7 cellular contexts compared by ENCODE assay signal in the genomic region with DNA sequence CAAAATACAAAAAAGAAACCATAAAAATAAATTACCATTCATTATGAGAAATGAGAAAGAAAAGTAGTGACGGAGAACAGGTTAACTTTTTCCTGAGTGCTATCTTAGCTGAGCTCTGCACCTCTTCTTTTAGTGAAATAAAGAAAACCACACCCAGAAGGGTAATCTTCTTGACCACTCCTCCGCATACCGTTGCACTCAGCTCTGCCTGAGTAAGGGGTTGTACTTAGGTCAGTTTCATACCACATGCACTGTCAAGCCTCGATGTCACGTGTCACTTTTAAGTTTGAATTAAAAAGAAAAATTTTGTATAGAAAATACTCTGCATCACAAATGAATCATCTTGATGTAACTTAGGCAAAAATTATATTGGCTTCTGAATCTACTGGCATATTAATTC. TPM values are rescaled to one million over a fixed set of nuclear protein-coding genes. Genes with fewer than 3 reads are reported as not detected.
DNase-seq lines count a peak whose midpoint lies in the region; ATAC-seq, FAIRE-seq and TF ChIP-seq lines count a peak whose summit lies in the region.

No MANE protein-coding gene starts in this region.

- H3K27ac ChIP-seq in H1 (ENCODE audit: low read depth, low read length), result no peak overlapping the region
- no peak overlapping the region for H3K27ac ChIP-seq in trophoblast cell (ENCODE audit: low read depth, low read length)

- H4K8ac ChIP-seq in H1 (ENCODE audit: extremely low read depth, insufficient read depth, low read length) (no peak overlapping the region), trophoblast cell (ENCODE audit: low read depth, low read length) (no peak overlapping the region)

- H3K9me3 ChIP-seq in H1 (ENCODE audit: insufficient read depth in 2 of 2, low read depth in 1 of 2, low read length in 1 of 2) (peaks cover 2 to 7% of the 10 kb centered on the region in 2 experiments; a peak in 3 of 4 replicates), trophoblast cell (ENCODE audit: insufficient read depth, low read depth, low read length) (peaks cover 2% of the 10 kb centered on the region)

- H3K23ac ChIP-seq in H1 (ENCODE audit: insufficient read length) (no peak overlapping the region), trophoblast cell (ENCODE audit: low read length) (no peak overlapping the region)

- H2AK5ac ChIP-seq in H1 (ENCODE audit: low read depth, low read length), result no peak overlapping the region
- no peak overlapping the region for H2AK5ac ChIP-seq in trophoblast cell (ENCODE audit: low read length)

- H4K91ac ChIP-seq in H1 (replicated peaks; ENCODE audit: insufficient read length, low read length), result no peak overlapping the region
- H4K91ac ChIP-seq in trophoblast cell (ENCODE audit: low read depth, low read length), result no peak overlapping the region

- H2AFZ ChIP-seq in H1 (ENCODE audit: low read length) (no peak overlapping the region), trophoblast cell (ENCODE audit: insufficient read depth, low read length, poor library complexity) (no peak overlapping the region)

- POLR2A ChIA-PET in H1 (lab: Charles Lee; ENCODE audit: partially characterized antibody), result interaction anchor here (0.6 to 2.2 kb wide), 7 partner anchors 9 to 164 kb away, joined by 3 to 23 read pairs (median 3); no protein-coding TSS in a partner anchor

- H2BK120ac ChIP-seq in H1 (replicated peaks; ENCODE audit: low read depth, low read length) (no peak overlapping the region), trophoblast cell (ENCODE audit: insufficient read depth, low read length, poor library complexity) (no peak overlapping the region)

- TF ChIP-seq CTCF in GM20000 (IDR thresholded peaks at IDR 0.05; ENCODE audit: extremely low read depth, missing control alignments) (no peak), H1 (IDR thresholded peaks at IDR 0.05; ENCODE audit: control extremely low read depth in 1 of 3, insufficient read depth in 1 of 3, low read depth in 1 of 3, low read length in 3 of 3) (no peak)

- H3K4ac ChIP-seq in H1 (replicated peaks; ENCODE audit: insufficient read length, low read depth, low read length) (no peak overlapping the region), trophoblast cell (ENCODE audit: low read depth, low read length) (no peak overlapping the region)

- no peak for TF ChIP-seq RAD21 in H1 (IDR thresholded peaks at IDR 0.05 in 1 of 2, conservative IDR thresholded peaks at IDR 0.05 in 1 of 2; ENCODE audit: low read depth in 2 of 2, low read length in 2 of 2)

- H2BK5ac ChIP-seq in H1 (ENCODE audit: low read depth, low read length) (no peak overlapping the region), trophoblast cell (ENCODE audit: low read depth, low read length, poor library complexity) (no peak overlapping the region)

- no peak overlapping the region for H3K56ac ChIP-seq in H1 (replicated peaks; ENCODE audit: insufficient read length, low read depth, low read length)

- H3K18ac ChIP-seq in H1 (ENCODE audit: extremely low read depth, low read length) (no peak overlapping the region), trophoblast cell (ENCODE audit: low read length) (no peak overlapping the region)

- H2BK20ac ChIP-seq in H1 (ENCODE audit: low read length), result no peak overlapping the region

- no peak for FAIRE-seq in H1 (lab: Jason Lieb, UNC)

- peaks cover 7% of the 10 kb centered on the region for H3K23me2 ChIP-seq in H1 (ENCODE audit: low read depth, low read length)

- H3K79me2 ChIP-seq in H1 (ENCODE audit: control insufficient read depth in 1 of 2, insufficient read depth in 2 of 2, low read length in 2 of 2) (peaks cover 57 to 69% of the 10 kb centered on the region in 2 experiments), trophoblast cell (ENCODE audit: control insufficient read depth, insufficient read depth, low read length, poor library complexity) (peaks cover 39% of the 10 kb centered on the region)

- peaks cover 10 to 56% (median 23%) of the 10 kb centered on the region in 4 experiments; a peak in 7 of 8 replicates for H3K36me3 ChIP-seq in H1 (ENCODE audit: control insufficient read depth in 2 of 4, insufficient read depth in 4 of 4, low read length in 3 of 4)
- peaks cover 25 to 26% of the 10 kb centered on the region in 2 experiments for H3K36me3 ChIP-seq in trophoblast cell (ENCODE audit: control insufficient read depth in 1 of 2, insufficient read depth in 2 of 2, low read length in 2 of 2)

- H3K4me3 ChIP-seq in H1 (ENCODE audit: extremely low read depth in 1 of 4, insufficient read depth in 2 of 4, low read depth in 3 of 4, low read length in 4 of 4) (peak overlapping the region; percentile 69 to 88 (median 78); a peak in 6 of 8 replicates), trophoblast cell (ENCODE audit: low read depth, low read length) (peak overlapping the region; percentile 53)

- TF ChIP-seq EP300 in H1 (IDR thresholded peaks at IDR 0.05; ENCODE audit: borderline replicate concordance in 1 of 2, low read depth in 2 of 2, low read length in 2 of 2), result no peak

- H2BK12ac ChIP-seq in H1 (ENCODE audit: low read depth, low read length), result no peak overlapping the region
- no peak overlapping the region for H2BK12ac ChIP-seq in trophoblast cell (ENCODE audit: low read length)

- ATAC-seq in HG03432 (IDR thresholded peaks at IDR 0.05; ENCODE audit: unreplicated experiment) (no peak), HG02763 (IDR thresholded peaks at IDR 0.05; ENCODE audit: unreplicated experiment) (no peak)

- H4K20me1 ChIP-seq in H1 (replicated peaks in 1 of 2; ENCODE audit: control insufficient read depth in 1 of 2, insufficient read depth in 2 of 2, low read length in 2 of 2), result peaks cover 41 to 46% of the 10 kb centered on the region in 2 experiments

- H3K9ac ChIP-seq in H1 (replicated peaks in 1 of 4; ENCODE audit: extremely low read depth in 1 of 4, low read depth in 3 of 4, low read length in 3 of 4) (no peak overlapping the region), trophoblast cell (ENCODE audit: low read length) (no peak overlapping the region)

- peak; percentile 63 for DNase-seq in GM20000 (ENCODE audit: low spot score)
- peak; percentile 80 for DNase-seq in NCI-H226
- no peak for DNase-seq in H1 (ENCODE audit: low read depth in 1 of 2, low spot score in 2 of 2)
- peak in 1 of 2 donors; percentile 45 for DNase-seq in trophoblast cell
- no peak for DNase-seq in ureter (ENCODE audit: low spot score)

- H3K79me1 ChIP-seq in H1 (ENCODE audit: low read depth, low read length) (peaks cover 4% of the 10 kb centered on the region; the same call in 1 of the 2 replicates), trophoblast cell (ENCODE audit: low read length) (peaks cover 16% of the 10 kb centered on the region)

- CTCF ChIA-PET in H1 (lab: Charles Lee; ENCODE audit: partially characterized antibody), result no interaction called here

- peak in 1 of 2 experiments; percentile 43; a peak in 1 of 3 replicates for TF ChIP-seq POLR2A in H1 (IDR thresholded peaks at IDR 0.05; ENCODE audit: control extremely low read depth in 1 of 2, low read depth in 2 of 2, low read length in 2 of 2)

- no peak overlapping the region for H2BK15ac ChIP-seq in H1 (ENCODE audit: low read length)

- H3K14ac ChIP-seq in H1 (ENCODE audit: insufficient read length), result no peak overlapping the region
- no peak overlapping the region for H3K14ac ChIP-seq in trophoblast cell (ENCODE audit: low read length)

- H4K5ac ChIP-seq in H1 (ENCODE audit: insufficient read length, low read depth, low read length), result no peak overlapping the region

- WGBS in H1 (ENCODE audit: extremely low coverage in 1 of 2, insufficient coverage in 1 of 2, insufficient read length in 1 of 2, insufficient replicate concordance in 2 of 2, low coverage in 1 of 2, low lambda C conversion rate in 2 of 2, missing lambda C conversion rate in 1 of 2), 2 experiments, result 53% methylated on average over 5 of the region's 5 CpGs; no CpG with 5 or more reads in 1 of the 2 experiments
- WGBS in trophoblast cell (ENCODE audit: extremely low coverage, insufficient coverage, insufficient read length), result no CpG with 5 or more reads among the region's 5 CpGs

- H3K27me3 ChIP-seq in H1 (replicated peaks in 1 of 4; ENCODE audit: control insufficient read depth in 3 of 4, extremely low read depth in 1 of 4, insufficient read depth in 3 of 4, low read length in 3 of 4), result peaks cover 0 to 7% (median 5%) of the 10 kb centered on the region in 4 experiments; a peak in 5 of 7 replicates
- H3K27me3 ChIP-seq in trophoblast cell (ENCODE audit: insufficient read depth, low read length), result no peaks in the 10 kb centered on the region

- H4K12ac ChIP-seq in trophoblast cell (ENCODE audit: low read depth, low read length), result no peak overlapping the region

- H3K4me1 ChIP-seq in H1 (replicated peaks in 1 of 4; ENCODE audit: control insufficient read depth in 3 of 4, insufficient read depth in 4 of 4, low read length in 3 of 4) (peaks cover 10 to 19% (median 12%) of the 10 kb centered on the region in 4 experiments), trophoblast cell (ENCODE audit: control insufficient read depth in 1 of 2, insufficient read depth in 2 of 2, low read length in 2 of 2) (peaks cover 7 to 26% of the 10 kb centered on the region in 2 experiments)

- H3K4me2 ChIP-seq in H1 (ENCODE audit: insufficient read depth in 1 of 2, low read depth in 2 of 2, low read length in 2 of 2) (peak overlapping the region; percentile 58 to 90), trophoblast cell (ENCODE audit: low read length) (peak overlapping the region; percentile 73)

TF ChIP-seq in H1, 55 proteins besides CTCF, POLR2A, EP300 and RAD21 (continues in another document):
- no peak for TF ChIP-seq NRF1 (IDR thresholded peaks at IDR 0.05; ENCODE audit: low read depth, low read length)
- TF ChIP-seq TBP (IDR thresholded peaks at IDR 0.05; ENCODE audit: low read depth, low read length), result no peak
- no peak for TF ChIP-seq JUND (IDR thresholded peaks at IDR 0.05; ENCODE audit: low read length)
- no peak for TF ChIP-seq SIRT6 (IDR thresholded peaks at IDR 0.05; ENCODE audit: low read length)
- TF ChIP-seq EZH2 (IDR thresholded peaks at IDR 0.05; ENCODE audit: low read depth, low read length, severe bottlenecking), result no peak
- no peak for TF ChIP-seq ASH2L (IDR thresholded peaks at IDR 0.05; ENCODE audit: low read length)
- TF ChIP-seq GTF2F1 (IDR thresholded peaks at IDR 0.05; ENCODE audit: borderline replicate concordance, low read depth, low read length), result no peak
- no peak for TF ChIP-seq YY1 (IDR thresholded peaks at IDR 0.05; ENCODE audit: low read depth, low read length)
- no peak for TF ChIP-seq SP1 (IDR thresholded peaks at IDR 0.05; ENCODE audit: low read depth, low read length)

RNA-seq across cellular contexts. Expression of a gene that starts 2.8 kb away (rescaled TPM):
- 286 and 287 TPM in 2 replicates for total RNA-seq in H1 (2021; fragmentation: NEBNext Ultra II Directional; extraction: Animal tissue kit (Norgen Biotek cat#: 25700))
- polyA plus RNA-seq in H1 (2011; rRNA removed), result 122 and 138 TPM in 2 replicates
- 180 TPM for polyA plus RNA-seq in H1 (2011; cell fraction: cytosol; rRNA removed)
- 214 TPM for polyA plus RNA-seq in H1 (2011; cell fraction: nucleus; rRNA removed)
- polyA plus RNA-seq in H1 (2012, experiment 1 of 2), result 182 to 212 TPM (median 197 TPM) in 4 replicates
- 94.1 TPM for polyA plus RNA-seq in H1 (2012, experiment 2 of 2)
- polyA plus RNA-seq in H1 (2013, experiment 1 of 2), result 180 TPM
- 182 TPM for polyA plus RNA-seq in H1 (2013, experiment 2 of 2)
- polyA minus RNA-seq in H1 (2011; rRNA and poly(A)+ RNA removed), result 153 and 157 TPM in 2 replicates
- polyA minus RNA-seq in H1 (2011; cell fraction: cytosol; rRNA and poly(A)+ RNA removed), result 91.7 TPM
- 77.4 TPM for polyA minus RNA-seq in H1 (2011; cell fraction: nucleus; rRNA and poly(A)+ RNA removed)
- polyA plus RNA-seq in trophoblast cell (2013), result 490 and 492 TPM in 2 replicates
- total RNA-seq in ureter, result 314 TPM

Comparison
In these comparisons a context has a peak if more than half of its experiments do, and no peak if none do; other contexts are left out.
1. DNase-seq: peak in GM20000 (single experiment) and NCI-H226 (single experiment); none in H1 (0 of 2) and ureter (single experiment).